Comparison of ENCODE assay signal across 7 cellular contexts in the genomic region with DNA sequence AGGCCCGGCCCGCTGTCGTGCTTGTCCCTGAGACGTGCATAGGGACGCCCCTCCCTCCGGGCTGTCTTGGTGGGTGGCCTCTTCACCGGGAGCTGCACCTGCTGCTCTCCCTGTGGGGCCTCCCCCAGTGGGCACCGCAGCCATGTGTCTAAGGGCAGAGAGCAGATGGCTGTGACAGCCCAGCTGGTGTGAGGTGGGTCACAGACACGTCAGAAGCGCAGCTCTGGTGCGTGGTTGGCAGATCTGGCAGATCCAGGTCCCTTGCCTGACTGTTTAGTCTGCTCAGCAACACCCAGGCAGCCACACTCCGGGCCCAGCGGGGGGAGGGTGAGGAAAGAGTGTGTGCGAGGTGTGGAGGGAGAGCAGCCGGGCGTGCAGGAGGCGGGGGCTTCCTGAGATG. TPM values are rescaled to one million over a fixed set of nuclear protein-coding genes. Genes with fewer than 3 reads are reported as not detected.
DNase-seq lines count a peak whose midpoint lies in the region; ATAC-seq and TF ChIP-seq lines count a peak whose summit lies in the region.
"Not testable (repeated sequence)": the region's sequence is repeated elsewhere in the genome, so short reads cannot be mapped to it uniquely, and the experiment has no call there.

No MANE protein-coding gene starts in this region.

- not testable (repeated sequence) for H3K9me2 ChIP-seq in SU-DHL-6 (replicated peaks; ENCODE audit: insufficient read depth, low read length)

- not testable (repeated sequence) for H3K9me3 Mint-ChIP-seq in activated naive CD8-positive, alpha-beta T cell treated with anti-CD3 and anti-CD28 coated beads, Interleukin-2, amount 10 ng/mL, durations not matched to agents 7 days and 5 days; naive thymus-derived CD8-positive, alpha-beta T cell

- H3K27me3 ChIP-seq in SU-DHL-6 (ENCODE audit: low read length) = not testable (repeated sequence)

- H3K4me2 ChIP-seq in SU-DHL-6 (ENCODE audit: low read depth, low read length, poor library complexity, severe bottlenecking) = not testable (repeated sequence)

- POLR2A ChIA-PET in activated naive CD8-positive, alpha-beta T cell treated with anti-CD3 and anti-CD28 coated beads, Interleukin-2, amount 10 ng/mL, durations not matched to agents 7 days and 5 days (lab: Charles Lee); naive thymus-derived CD8-positive, alpha-beta T cell (lab: Charles Lee): not testable (repeated sequence)

- H3K27me3 Mint-ChIP-seq in activated naive CD8-positive, alpha-beta T cell treated with anti-CD3 and anti-CD28 coated beads, Interleukin-2, amount 10 ng/mL, durations not matched to agents 7 days and 5 days; naive thymus-derived CD8-positive, alpha-beta T cell: not testable (repeated sequence)

- not testable (repeated sequence) for TF ChIP-seq CTCF in SU-DHL-6 (IDR thresholded peaks at IDR 0.05; ENCODE audit: insufficient read depth, low read length, poor library complexity, severe bottlenecking)

- peak; percentile 44 for ATAC-seq in GM18517 (IDR thresholded peaks at IDR 0.05; ENCODE audit: unreplicated experiment)
- peak; percentile 34 for ATAC-seq in GM21576 (IDR thresholded peaks at IDR 0.05; ENCODE audit: unreplicated experiment)
- ATAC-seq in HG03159 (IDR thresholded peaks at IDR 0.05; ENCODE audit: unreplicated experiment) = peak; percentile 44
- ATAC-seq in activated naive CD8-positive, alpha-beta T cell treated with anti-CD3 and anti-CD28 coated beads, Interleukin-2, amount 10 ng/mL, durations not matched to agents 7 days and 5 days (ENCODE audit: low read depth) = peak; percentile 40
- ATAC-seq in naive thymus-derived CD8-positive, alpha-beta T cell = peak; percentile 46 to 80

- H3F3A ChIP-seq in SU-DHL-6 (ENCODE audit: insufficient read depth) = not testable (repeated sequence)

- H2AFZ ChIP-seq in SU-DHL-6 (ENCODE audit: low read depth, low read length, severe bottlenecking) = not testable (repeated sequence)

- not testable (repeated sequence) for H3K4me1 Mint-ChIP-seq in activated naive CD8-positive, alpha-beta T cell treated with anti-CD3 and anti-CD28 coated beads, Interleukin-2, amount 10 ng/mL, durations not matched to agents 7 days and 5 days; naive thymus-derived CD8-positive, alpha-beta T cell

- H3K9ac ChIP-seq in SU-DHL-6 (ENCODE audit: low read length) = not testable (repeated sequence)

- not testable (repeated sequence) for H4K20me1 ChIP-seq in SU-DHL-6 (ENCODE audit: low read depth, low read length)

- DNase-seq in activated CD8-positive, alpha-beta memory T cell treated with anti-CD3 and anti-CD28 coated beads, Interleukin-2, amount 50 U/mL, for 4 hours = peak; percentile 44
- DNase-seq in activated naive CD8-positive, alpha-beta T cell treated with anti-CD3 and anti-CD28 coated beads, Interleukin-2, amount 10 ng/mL, durations not matched to agents 7 days and 5 days = not testable (repeated sequence)
- DNase-seq in naive thymus-derived CD8-positive, alpha-beta T cell = peak in 2 of 10 donors; percentile 32 to 42

- not testable (repeated sequence) for H3K4me3 Mint-ChIP-seq in activated naive CD8-positive, alpha-beta T cell treated with anti-CD3 and anti-CD28 coated beads, Interleukin-2, amount 10 ng/mL, durations not matched to agents 7 days and 5 days; naive thymus-derived CD8-positive, alpha-beta T cell

- H3K27ac ChIP-seq in SU-DHL-6 (ENCODE audit: low read depth, low read length) = 0 out of 2 replicates have a peak overlapping the region, but pooled peaks have one; percentile 65

- H3K4me3 ChIP-seq in SU-DHL-6 (ENCODE audit: insufficient read depth, low read length, poor library complexity, severe bottlenecking) = not testable (repeated sequence)

- not testable (repeated sequence) for H3K36me3 ChIP-seq in SU-DHL-6 (ENCODE audit: low read length)

- not testable (repeated sequence) for H3K27ac Mint-ChIP-seq in activated naive CD8-positive, alpha-beta T cell treated with anti-CD3 and anti-CD28 coated beads, Interleukin-2, amount 10 ng/mL, durations not matched to agents 7 days and 5 days; naive thymus-derived CD8-positive, alpha-beta T cell

- H3K9me3 ChIP-seq in SU-DHL-6 (ENCODE audit: insufficient read depth, low read length) = not testable (repeated sequence)

- not testable (repeated sequence) for H3K36me3 Mint-ChIP-seq in activated naive CD8-positive, alpha-beta T cell treated with anti-CD3 and anti-CD28 coated beads, Interleukin-2, amount 10 ng/mL, durations not matched to agents 7 days and 5 days; naive thymus-derived CD8-positive, alpha-beta T cell

- not testable (repeated sequence) for H3K79me2 ChIP-seq in SU-DHL-6 (ENCODE audit: insufficient read depth, low read length)

RNA-seq across cellular contexts. Expression of a gene that starts 9.9 kb away (rescaled TPM):
- total RNA-seq in activated naive CD8-positive, alpha-beta T cell treated with anti-CD3 and anti-CD28 coated beads, Interleukin-2, amount 10 ng/mL, durations not matched to agents 7 days and 5 days = 10 to 100 TPM; 12.7 to 14.6 TPM
- 10 to 100 TPM; 15.2 to 18.9 TPM for total RNA-seq in naive thymus-derived CD8-positive, alpha-beta T cell
- polyA plus RNA-seq in naive thymus-derived CD8-positive, alpha-beta T cell = 10 to 100 TPM; 44.3 to 51.8 (median 51.5) TPM

RNA-seq across cellular contexts. Expression of a gene that starts 36.2 kb away (rescaled TPM):
- total RNA-seq in activated naive CD8-positive, alpha-beta T cell treated with anti-CD3 and anti-CD28 coated beads, Interleukin-2, amount 10 ng/mL, durations not matched to agents 7 days and 5 days = 10 to 100 TPM in 1 of 2 experiments, 1 to 10 TPM in 1; 4.5 to 12.2 TPM
- total RNA-seq in naive thymus-derived CD8-positive, alpha-beta T cell = 10 to 100 TPM in 1 of 2 experiments, 1 to 10 TPM in 1; 9.0 to 12.4 TPM
- 10 to 100 TPM in 1 of 3 donors, 1 to 10 TPM in 2; 6.2 to 12.6 (median 6.3) TPM for polyA plus RNA-seq in naive thymus-derived CD8-positive, alpha-beta T cell
